Comparison of ENCODE assay signal across 8 cellular contexts in the genomic region with DNA sequence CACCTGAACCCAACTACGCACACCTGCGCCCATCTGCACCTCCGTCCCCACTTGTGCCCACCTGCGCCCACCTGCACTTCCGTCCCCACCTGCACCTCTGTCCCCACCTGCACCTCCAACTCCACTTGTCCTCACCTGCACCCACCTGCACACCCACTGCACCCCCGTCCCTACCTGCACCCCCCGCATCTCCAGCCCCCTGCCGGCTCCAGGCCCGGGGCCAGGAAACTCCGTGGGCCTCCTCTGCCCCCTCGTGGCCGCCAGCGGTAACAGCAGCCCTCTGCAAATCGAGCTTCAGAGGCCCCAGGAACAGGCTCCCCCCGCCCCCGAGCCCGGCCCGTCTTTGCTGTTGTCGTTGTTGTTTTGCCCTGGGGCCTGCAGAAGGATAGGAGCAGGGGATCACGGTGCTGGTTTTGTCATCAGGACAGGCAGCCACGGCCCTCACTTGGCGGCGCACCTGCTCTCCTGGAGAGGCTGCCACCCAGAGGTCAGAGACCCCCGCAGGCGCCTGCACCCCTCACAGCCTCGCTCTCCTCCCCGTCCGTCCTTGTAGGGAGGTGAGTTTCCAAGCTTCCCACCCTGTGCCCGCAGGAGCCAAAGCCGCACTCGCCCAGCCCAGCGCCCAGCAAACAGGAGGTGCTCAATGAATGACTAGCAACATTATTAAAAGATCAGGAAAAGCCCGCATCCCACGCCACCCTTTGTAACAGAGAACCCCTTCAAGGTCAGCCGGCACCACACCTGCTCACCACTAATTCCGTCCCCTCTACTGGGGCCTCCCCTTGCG.
DNase-seq lines count a peak whose midpoint lies in the region; ATAC-seq, FAIRE-seq and TF ChIP-seq lines count a peak whose summit lies in the region.

No MANE protein-coding gene starts in this region.

- intact Hi-C loops in pancreas (cut with DNase I): no loop called here

- H3K36me3 ChIP-seq in pancreas (no peaks in the 10 kb centered on the region), upper lobe of left lung (no peaks in the 10 kb centered on the region)

- ATAC-seq in pancreas (peak; percentile 46 to 87 (median 78)), upper lobe of left lung (ENCODE audit: low FRiP score in 2 of 2) (peak; percentile 80 to 84), GM21825 (IDR thresholded peaks at IDR 0.05; ENCODE audit: unreplicated experiment) (no peak)

- TF ChIP-seq CTCF in pancreas (IDR thresholded peaks at IDR 0.05) (peak; percentile 50 to 69 (median 62)), upper lobe of left lung (IDR thresholded peaks at IDR 0.05) (peak; percentile 91 to 95 (median 94))

- TF ChIP-seq POLR2A in upper lobe of left lung (IDR thresholded peaks at IDR 0.05): no peak

- H3K27me3 ChIP-seq in pancreas (no peaks in the 10 kb centered on the region), upper lobe of left lung (no peaks in the 10 kb centered on the region)

- H3K27ac ChIP-seq in pancreas (no peak overlapping the region), upper lobe of left lung (peak overlapping the region in 2 of 4 donors; percentile 92 to 99)

- H3K4me3 ChIP-seq in pancreas: no peak overlapping the region
- H3K4me3 ChIP-seq in upper lobe of left lung: peak overlapping the region in 2 of 4 donors; percentile 16 to 23

- WGBS in pancreas, 2 donors: 17 to 20% methylated on average over 30 to 37 of the region's 37 CpGs
- 23 to 27% methylated on average over 22 to 31 of the region's 37 CpGs for WGBS in upper lobe of left lung, 2 donors

- no peak for TF ChIP-seq EP300 in upper lobe of left lung (IDR thresholded peaks at IDR 0.05)

- DNase-seq in NCI-H345 (lab: John Stamatoyannopoulos, UW) (peak; percentile 22), NCI-H345 treated with DMSO at 0.1 percent for 48 hours (lab: John Stamatoyannopoulos, UW; ENCODE audit: unreplicated experiment) (no peak), RPMI8226 (peak; percentile 71), globus pallidus (ENCODE audit: low spot score) (peak; percentile 72), pancreas (peak; percentile 42 to 88 (median 70)), upper lobe of left lung (peak; percentile 73 to 94)
- peak; percentile 35 to 74 (median 64) for DNase-seq in activated naive CD4-positive, alpha-beta T cell (lab: John Stamatoyannopoulos, UW)

- H3K9me3 ChIP-seq in pancreas (no peaks in the 10 kb centered on the region), upper lobe of left lung (no peaks in the 10 kb centered on the region)

- peaks cover 0 to 7% (median 0%) of the 10 kb centered on the region in 3 donors for H3K4me1 ChIP-seq in pancreas
- peaks cover 25 to 55% (median 42%) of the 10 kb centered on the region in 4 donors for H3K4me1 ChIP-seq in upper lobe of left lung

- no peak for FAIRE-seq in pancreas (lab: Jason Lieb, UNC)
